9 cellular contexts compared by ENCODE assay signal in genomic region chr1:18945401-18945849, GRCh38. TPM values are rescaled to one million over a fixed set of nuclear protein-coding genes. Genes with fewer than 3 reads are reported as not detected.
DNase-seq lines count a peak whose midpoint lies in the region; ATAC-seq and TF ChIP-seq lines count a peak whose summit lies in the region.
"Had no signal": no experiment of that assay in that cellular context is flagged by ENCODE, and none has a peak within 500 bp of the region (broad histone marks: within the 10 kb centered on the region; RNA-seq: fewer than 3 reads in every experiment).

No MANE protein-coding gene starts in this region.

- no peaks in the 10 kb centered on the region for H3K27me3 ChIP-seq in esophagus squamous epithelium
- no peaks in the 10 kb centered on the region for H3K27me3 ChIP-seq in upper lobe of left lung

- H3K4me3 ChIP-seq in esophagus squamous epithelium (no peak overlapping the region), upper lobe of left lung (no peak overlapping the region)

- WGBS in esophagus squamous epithelium, 2 donors = 60 to 71% methylated on average over 10 to 13 of the region's 14 CpGs
- WGBS in upper lobe of left lung, 2 donors = 66 to 84% methylated on average over 5 to 14 of the region's 14 CpGs

- H3K4me1 ChIP-seq in esophagus squamous epithelium (peaks cover 55 to 100% (median 86%) of the 10 kb centered on the region in 3 donors), upper lobe of left lung (peaks cover 67 to 81% (median 75%) of the 10 kb centered on the region in 4 donors)

- TF ChIP-seq CTCF in esophagus squamous epithelium (IDR thresholded peaks at IDR 0.05) = no peak
- no peak for TF ChIP-seq CTCF in upper lobe of left lung (IDR thresholded peaks at IDR 0.05)

- intact Hi-C loops in esophagus squamous epithelium (cut with DNase I) = no loop called here

- H3K27ac ChIP-seq in esophagus squamous epithelium (peak overlapping the region; percentile 24 to 70 (median 62)), upper lobe of left lung (peak overlapping the region in 1 of 4 donors; percentile 63)

- H3K9me3 ChIP-seq in esophagus squamous epithelium (no peaks in the 10 kb centered on the region), upper lobe of left lung (no peaks in the 10 kb centered on the region)

- TF ChIP-seq POLR2A in esophagus squamous epithelium (IDR thresholded peaks at IDR 0.05) (no peak), upper lobe of left lung (IDR thresholded peaks at IDR 0.05) (no peak)

- no peak for ATAC-seq in GM19035 (IDR thresholded peaks at IDR 0.05; ENCODE audit: unreplicated experiment)
- ATAC-seq in GM21529 (IDR thresholded peaks at IDR 0.05; ENCODE audit: unreplicated experiment) = no peak
- no peak for ATAC-seq in upper lobe of left lung (ENCODE audit: low FRiP score in 2 of 2)

- no peak for TF ChIP-seq EP300 in upper lobe of left lung (IDR thresholded peaks at IDR 0.05)

- DNase-seq in Daoy (ENCODE audit: low read depth) (peak; percentile 62), NOMO-1 treated with dmso at 0.1 percent for 144 hours (lab: John Stamatoyannopoulos, UW; ENCODE audit: unreplicated experiment) (peak; percentile 45), esophagus squamous epithelium (lab: John Stamatoyannopoulos, UW) (no peak), nucleus accumbens (lab: John Stamatoyannopoulos, UW) (peak in 38 of 56 donors; percentile 18 to 69 (median 40)), DMS53 treated with DMSO at 0.1 percent for 48 hours (lab: John Stamatoyannopoulos, UW; ENCODE audit: unreplicated experiment) (no peak), upper lobe of left lung (no peak)
- DNase-seq: NCI-H2029 had no signal

- H3K36me3 ChIP-seq in esophagus squamous epithelium = peaks cover 0 to 11% (median 0%) of the 10 kb centered on the region in 3 donors
- H3K36me3 ChIP-seq in upper lobe of left lung = no peaks in the 10 kb centered on the region

RNA-seq across cellular contexts. Expression of gene IFFO2, which starts 11.1 kb away (rescaled TPM):
- total RNA-seq in Daoy (2014; rRNA removed; shearing (Covaris generic)) = 33.0 and 34.1 TPM in 2 replicates
- total RNA-seq in esophagus squamous epithelium (10 to 100 TPM; 25.8 to 88.8 (median 52.7) TPM), upper lobe of left lung (10 to 100 TPM in 3 of 6 donors, 1 to 10 TPM in 3; 9.2 to 19.3 (median 11.0) TPM)

RNA-seq across cellular contexts. Expression of gene ALDH4A1, which starts 43.1 kb away (rescaled TPM):
- 9.5 and 29.3 TPM in 2 replicates for total RNA-seq in Daoy (2014; rRNA removed; shearing (Covaris generic))
- total RNA-seq in esophagus squamous epithelium = 10 to 100 TPM; 36.7 to 59.1 (median 50.3) TPM
- total RNA-seq in upper lobe of left lung = 10 to 100 TPM in 5 of 6 donors, 1 to 10 TPM in 1; 5.7 to 13.4 (median 11.5) TPM

Comparison
In these comparisons a context has a peak if more than half of its experiments do, and no peak if none do; other contexts are left out.
1. DNase-seq: peak in Daoy (single experiment), NOMO-1 treated with dmso at 0.1 percent for 144 hours (single experiment) and nucleus accumbens (38 of 56); none in esophagus squamous epithelium (single experiment), DMS53 treated with DMSO at 0.1 percent for 48 hours (single experiment) and upper lobe of left lung (0 of 2).